In genomic region chr2:143530753-143531152, GRCh38 we compare ENCODE assay signal across 18 cellular contexts.
DNase-seq lines count a peak whose midpoint lies in the region; ATAC-seq and TF ChIP-seq lines count a peak whose summit lies in the region.
"Had no signal": no experiment of that assay in that cellular context is flagged by ENCODE, and none has a peak within 500 bp of the region (broad histone marks: within the 10 kb centered on the region; RNA-seq: fewer than 3 reads in every experiment).

No MANE protein-coding gene starts in this region.

- H3K4ac ChIP-seq in trophoblast cell (ENCODE audit: low read depth, low read length), result no peak overlapping the region

- H3K9ac ChIP-seq in trophoblast cell (ENCODE audit: low read length), result no peak overlapping the region

- no peaks in the 10 kb centered on the region for H3K79me2 ChIP-seq in trophoblast cell (ENCODE audit: control insufficient read depth, insufficient read depth, low read length, poor library complexity)

- H3K27me3 Mint-ChIP-seq in natural killer cell (ENCODE audit: low read depth in 2 of 2), result no peaks in the 10 kb centered on the region
- H3K27me3 Mint-ChIP-seq in natural killer cell treated with Interleukin-12 subunit alpha and Interleukin-12 subunit beta and Interleukin-15 and Interleukin-18, amount 100 ng/mL, for 72 hours, result no peaks in the 10 kb centered on the region
- H3K27me3 Mint-ChIP-seq: activated naive CD4-positive, alpha-beta T cell treated with anti-CD3 and anti-CD28 coated beads, Interleukin-2, amount 10 ng/mL, durations not matched to agents 7 days and 5 days; CD8-positive, alpha-beta memory T cell had no signal

- no peak overlapping the region for H3K18ac ChIP-seq in trophoblast cell (ENCODE audit: low read length)

- H3K36me3 Mint-ChIP-seq in natural killer cell, result no peaks in the 10 kb centered on the region
- H3K36me3 Mint-ChIP-seq in natural killer cell treated with Interleukin-12 subunit alpha and Interleukin-12 subunit beta and Interleukin-15 and Interleukin-18, amount 100 ng/mL, for 72 hours, result peaks cover 17% of the 10 kb centered on the region

- H3K23ac ChIP-seq in trophoblast cell (ENCODE audit: low read length), result peak overlapping the region; percentile 25

- H2BK12ac ChIP-seq in trophoblast cell (ENCODE audit: low read length), result no peak overlapping the region

- peaks cover 29 to 33% of the 10 kb centered on the region in 2 donors for H3K4me1 Mint-ChIP-seq in natural killer cell
- H3K4me1 Mint-ChIP-seq in natural killer cell treated with Interleukin-12 subunit alpha and Interleukin-12 subunit beta and Interleukin-15 and Interleukin-18, amount 100 ng/mL, for 72 hours (ENCODE audit: low read depth in 2 of 2), result peaks cover 14 to 19% of the 10 kb centered on the region in 2 donors

- no peaks in the 10 kb centered on the region for H3K79me1 ChIP-seq in trophoblast cell (ENCODE audit: low read length)

- no peak for TF ChIP-seq CTCF in natural killer cell (IDR thresholded peaks at IDR 0.05)
- no peak for TF ChIP-seq CTCF in choroid plexus epithelial cell (conservative IDR thresholded peaks at IDR 0.05; ENCODE audit: low read depth, low read length)
- TF ChIP-seq CTCF in body of pancreas (IDR thresholded peaks at IDR 0.05), result no peak
- no peak for TF ChIP-seq CTCF in psoas muscle (IDR thresholded peaks at IDR 0.05)

- peak overlapping the region; percentile 2 to 13 for H3K27ac Mint-ChIP-seq in natural killer cell
- H3K27ac Mint-ChIP-seq in natural killer cell treated with Interleukin-12 subunit alpha and Interleukin-12 subunit beta and Interleukin-15 and Interleukin-18, amount 100 ng/mL, for 72 hours, result no peak overlapping the region
- H3K27ac Mint-ChIP-seq: activated T-cell treated with anti-CD3 and anti-CD28 coated beads, Interleukin-2, amount 50 U/mL, for 72 hours had no signal

- no peaks in the 10 kb centered on the region for H3K9me3 Mint-ChIP-seq in natural killer cell
- peaks cover 4% of the 10 kb centered on the region for H3K9me3 Mint-ChIP-seq in natural killer cell treated with Interleukin-12 subunit alpha and Interleukin-12 subunit beta and Interleukin-15 and Interleukin-18, amount 100 ng/mL, for 72 hours
- H3K9me3 Mint-ChIP-seq: activated naive CD4-positive, alpha-beta T cell treated with anti-CD3 and anti-CD28 coated beads, Interleukin-2, amount 10 ng/mL, durations not matched to agents 7 days and 5 days had no signal

- no peak overlapping the region for H2BK120ac ChIP-seq in trophoblast cell (ENCODE audit: insufficient read depth, low read length, poor library complexity)

- no peak overlapping the region for H2AK5ac ChIP-seq in trophoblast cell (ENCODE audit: low read length)

- H3K27ac ChIP-seq in trophoblast cell (ENCODE audit: low read depth, low read length) (no peak overlapping the region), body of pancreas (no peak overlapping the region), psoas muscle (no peak overlapping the region)

- no peak overlapping the region for H3K4me2 ChIP-seq in trophoblast cell (ENCODE audit: low read length)

- H4K12ac ChIP-seq in trophoblast cell (ENCODE audit: low read depth, low read length), result no peak overlapping the region

- H3K27me3 ChIP-seq in trophoblast cell (ENCODE audit: insufficient read depth, low read length) (no peaks in the 10 kb centered on the region), body of pancreas (no peaks in the 10 kb centered on the region), psoas muscle (ENCODE audit: insufficient read depth in 3 of 3, low read length in 2 of 3) (no peaks in the 10 kb centered on the region)

- no peak overlapping the region for H4K91ac ChIP-seq in trophoblast cell (ENCODE audit: low read depth, low read length)

- WGBS in trophoblast cell (ENCODE audit: extremely low coverage, insufficient coverage, insufficient read length), result no CpG with 5 or more reads among the region's 3 CpGs
- 64 to 76% methylated on average over 3 of the region's 3 CpGs for WGBS in body of pancreas, 2 donors
- WGBS in psoas muscle, 3 donors, result 51 to 63% (median 56%) methylated on average over 3 of the region's 3 CpGs

- H3K4me3 ChIP-seq in choroid plexus epithelial cell (ENCODE audit: low read depth, low read length), result no peak overlapping the region
- no peak overlapping the region for H3K4me3 ChIP-seq in trophoblast cell (ENCODE audit: low read depth, low read length)
- H3K4me3 ChIP-seq in body of pancreas, result no peak overlapping the region
- H3K4me3 ChIP-seq in psoas muscle, result no peak overlapping the region

- ATAC-seq in natural killer cell, result no peak
- no peak for ATAC-seq in natural killer cell treated with Interleukin-12 subunit alpha and Interleukin-12 subunit beta and Interleukin-15 and Interleukin-18, amount 100 ng/mL, for 72 hours
- ATAC-seq in body of pancreas, result no peak
- no peak for ATAC-seq in psoas muscle
- ATAC-seq: activated T-cell treated with anti-CD3 and anti-CD28 coated beads, Interleukin-2, amount 50 U/mL, for 72 hours; stimulated activated naive CD8-positive, alpha-beta T cell treated with anti-CD3 and anti-CD28 coated beads, Interleukin-15, Interleukin-2, amounts not matched to agents 100 U/mL and 50 U/mL, for 24 hours had no signal

- H3K14ac ChIP-seq in trophoblast cell (ENCODE audit: low read length), result no peak overlapping the region

- intact Hi-C loops in natural killer cell (cut with micrococcal nuclease) (no loop called here), body of pancreas (cut with DNase I) (no loop called here), psoas muscle (cut with DNase I) (no loop called here)

- DNase-seq in natural killer cell, result no peak
- no peak for DNase-seq in natural killer cell treated with Interleukin-12 subunit alpha and Interleukin-12 subunit beta and Interleukin-15 and Interleukin-18, amount 100 ng/mL, for 72 hours (ENCODE audit: low spot score)
- peak; percentile 19 for DNase-seq in NCI-H146 (lab: John Stamatoyannopoulos, UW)
- DNase-seq in choroid plexus epithelial cell (ENCODE audit: low read depth), result peak; percentile 43
- DNase-seq in trophoblast cell, result no peak
- no peak for DNase-seq in body of pancreas
- no peak for DNase-seq in SKM-1 treated with dmso at 0.1 percent for 144 hours (lab: John Stamatoyannopoulos, UW; ENCODE audit: unreplicated experiment)
- DNase-seq in psoas muscle, result no peak
- DNase-seq: activated naive CD4-positive, alpha-beta T cell treated with anti-CD3 and anti-CD28 coated beads, Interleukin-2, amount 10 ng/mL, durations not matched to agents 7 days and 5 days; activated T-cell treated with anti-CD3 and anti-CD28 coated beads, Interleukin-2, amount 50 U/mL, for 72 hours; CD8-positive, alpha-beta memory T cell; DMS79; effector memory CD4-positive, alpha-beta T cell; NCI-H2171; NCI-H526 treated with DMSO at 0.1 percent for 48 hours; retina; stimulated activated CD4-positive, alpha-beta T cell treated with anti-CD3 and anti-CD28 coated beads, Interleukin-4, amount 100 ng/mL, for 1 hour; stimulated activated naive CD8-positive, alpha-beta T cell treated with anti-CD3 and anti-CD28 coated beads, Interleukin-15, Interleukin-2, amounts not matched to agents 100 U/mL and 50 U/mL, for 24 hours had no signal

- H2BK5ac ChIP-seq in trophoblast cell (ENCODE audit: low read depth, low read length, poor library complexity), result no peak overlapping the region

- TF ChIP-seq POLR2A in body of pancreas (IDR thresholded peaks at IDR 0.05), result no peak

- H3K9me3 ChIP-seq in trophoblast cell (ENCODE audit: insufficient read depth, low read depth, low read length), result no peaks in the 10 kb centered on the region
- no peaks in the 10 kb centered on the region for H3K9me3 ChIP-seq in body of pancreas
- no peaks in the 10 kb centered on the region for H3K9me3 ChIP-seq in psoas muscle

- H2AFZ ChIP-seq in trophoblast cell (ENCODE audit: insufficient read depth, low read length, poor library complexity), result no peak overlapping the region

- peaks cover 0 to 3% of the 10 kb centered on the region in 2 experiments for H3K4me1 ChIP-seq in trophoblast cell (ENCODE audit: control insufficient read depth in 1 of 2, insufficient read depth in 2 of 2, low read length in 2 of 2)
- no peaks in the 10 kb centered on the region for H3K4me1 ChIP-seq in body of pancreas
- no peaks in the 10 kb centered on the region for H3K4me1 ChIP-seq in psoas muscle

- H3K4me3 Mint-ChIP-seq in natural killer cell, result no peak overlapping the region
- no peak overlapping the region for H3K4me3 Mint-ChIP-seq in natural killer cell treated with Interleukin-12 subunit alpha and Interleukin-12 subunit beta and Interleukin-15 and Interleukin-18, amount 100 ng/mL, for 72 hours
- H3K4me3 Mint-ChIP-seq: activated naive CD4-positive, alpha-beta T cell treated with anti-CD3 and anti-CD28 coated beads, Interleukin-2, amount 10 ng/mL, durations not matched to agents 7 days and 5 days; activated T-cell treated with anti-CD3 and anti-CD28 coated beads, Interleukin-2, amount 50 U/mL, for 72 hours; CD8-positive, alpha-beta memory T cell had no signal

- no peak overlapping the region for H4K8ac ChIP-seq in trophoblast cell (ENCODE audit: low read depth, low read length)

- H3K36me3 ChIP-seq in trophoblast cell (ENCODE audit: control insufficient read depth in 1 of 2, insufficient read depth in 2 of 2, low read length in 2 of 2) (no peaks in the 10 kb centered on the region), body of pancreas (replicated peaks in 1 of 2; ENCODE audit: insufficient read depth in 1 of 2, low read depth in 2 of 2) (no peaks in the 10 kb centered on the region), psoas muscle (ENCODE audit: insufficient read depth in 1 of 2, low read depth in 1 of 2) (no peaks in the 10 kb centered on the region)

Comparison
In these comparisons a context has a peak if more than half of its experiments do, and no peak if none do; other contexts are left out.
1. H3K27ac Mint-ChIP-seq: peak in natural killer cell (2 of 2); none in natural killer cell treated with Interleukin-12 subunit alpha and Interleukin-12 subunit beta and Interleukin-15 and Interleukin-18, amount 100 ng/mL, for 72 hours (0 of 2).
2. DNase-seq: peak in NCI-H146 (single experiment) and choroid plexus epithelial cell (single experiment); none in natural killer cell (single experiment), natural killer cell treated with Interleukin-12 subunit alpha and Interleukin-12 subunit beta and Interleukin-15 and Interleukin-18, amount 100 ng/mL, for 72 hours (single experiment), trophoblast cell (0 of 2), body of pancreas (0 of 4), SKM-1 treated with dmso at 0.1 percent for 144 hours (single experiment) and psoas muscle (0 of 2).